1 cellular context compared by ENCODE assay signal in genomic region chr11:124902616-124903015, GRCh38.
TF ChIP-seq lines count a peak whose summit lies in the region.

No MANE protein-coding gene starts in this region.

TF ChIP-seq in endothelial cell of umbilical vein, 7 proteins besides CTCF, POLR2A, EP300 and RAD21:
- TF ChIP-seq POLR2AphosphoS5 (IDR thresholded peaks at IDR 0.05; ENCODE audit: insufficient read depth, low read depth, low read length) (no peak), FOS (IDR thresholded peaks at IDR 0.05; ENCODE audit: borderline replicate concordance, insufficient read depth, low read length) (peak; percentile 44), MYC (IDR thresholded peaks at IDR 0.05; ENCODE audit: low read depth, low read length) (no peak), JUN (IDR thresholded peaks at IDR 0.05; ENCODE audit: borderline replicate concordance, insufficient read depth, insufficient read length, low read depth) (no peak), EZH2 (IDR thresholded peaks at IDR 0.05; ENCODE audit: borderline replicate concordance, low read depth, low read length, severe bottlenecking) (no peak), GATA2 (IDR thresholded peaks at IDR 0.05; ENCODE audit: insufficient read depth, insufficient read length, low read depth, low read length) (no peak)
- TF ChIP-seq, protein P1, sequence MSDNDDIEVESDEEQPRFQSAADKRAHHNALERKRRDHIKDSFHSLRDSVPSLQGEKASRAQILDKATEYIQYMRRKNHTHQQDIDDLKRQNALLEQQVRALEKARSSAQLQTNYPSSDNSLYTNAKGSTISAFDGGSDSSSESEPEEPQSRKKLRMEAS (IDR thresholded peaks at IDR 0.05; ENCODE audit: insufficient read depth, insufficient read length) = no peak
